Comparison of ENCODE assay signal across 30 cellular contexts in genomic region chr20:61850926-61851900, GRCh38.
"Had no signal": no experiment of that assay in that cellular context is flagged by ENCODE, and none has a peak within 500 bp of the region (broad histone marks: within the 10 kb centered on the region; RNA-seq: fewer than 3 reads in every experiment).

No MANE protein-coding gene starts in this region.

- H3K27ac ChIP-seq: ascending aorta, esophagus muscularis mucosa, foreskin keratinocyte, heart left ventricle, left lung, neutrophil, ovary, tibial nerve, VCaP had no signal

- DNase-seq: activated CD4-positive, alpha-beta T cell treated with anti-CD3 and anti-CD28 coated beads for 48 hours; activated CD4-positive, alpha-beta T cell treated with anti-CD3 and anti-CD28 coated beads, Interleukin-2, amount 50 U/mL, for 48 hours; activated CD8-positive, alpha-beta memory T cell treated with anti-CD3 and anti-CD28 coated beads, Interleukin-2, amount 50 U/mL, for 48 hours; activated gamma-delta T cell; activated naive CD4-positive, alpha-beta T cell treated with anti-CD3 and anti-CD28 coated beads, Interleukin-2, amount 10 ng/mL, durations not matched to agents 7 days and 5 days; activated naive CD8-positive, alpha-beta T cell treated with anti-CD3 and anti-CD28 coated beads, Interleukin-2, amount 10 ng/mL, durations not matched to agents 7 days and 5 days; activated T-cell treated with anti-CD3 and anti-CD28 coated beads, Interleukin-2, amount 50 U/mL, for 24 hours; central memory CD4-positive, alpha-beta T cell; dermis blood vessel endothelial cell; effector CD4-positive, alpha-beta T cell; foreskin keratinocyte; heart left ventricle; kidney glomerular epithelial cell; mesendoderm; ovary; retina; stimulated activated CD4-positive, alpha-beta T cell treated with anti-CD3 and anti-CD28 coated beads, Interleukin-15, amount 100 ng/mL, for 24 hours; stimulated activated CD4-positive, alpha-beta T cell treated with anti-CD3 and anti-CD28 coated beads, Interleukin-2, amount 100 ng/mL, for 24 hours; stimulated activated naive CD4-positive, alpha-beta T cell treated with Interleukin-2 at 50 U/mL for 16 hours had no signal

- H3K4me1 ChIP-seq: ascending aorta, esophagus muscularis mucosa, foreskin keratinocyte, heart left ventricle, left lung, tibial nerve had no signal

- H3K27me3 ChIP-seq: ascending aorta, neutrophil, ovary, tibial nerve had no signal

- H3K36me3 ChIP-seq: ascending aorta, esophagus muscularis mucosa, heart left ventricle, left lung, neutrophil, ovary, tibial nerve had no signal

- H3K4me3 ChIP-seq: ascending aorta, esophagus muscularis mucosa, heart left ventricle, left lung, lung, ovary, smooth muscle cell, tibial nerve had no signal

- H3K9me3 ChIP-seq: ascending aorta, heart left ventricle, neutrophil, ovary had no signal

- H3K4me2 ChIP-seq: smooth muscle cell had no signal

- FAIRE-seq: colon had no signal

- ATAC-seq: activated CD4-positive, CD25-positive, alpha-beta regulatory T cell treated with anti-CD3 and anti-CD28 coated beads, Interleukin-2, amount 50 U/mL, for 24 hours; foreskin keratinocyte; heart left ventricle; left lung; natural killer cell treated with Interleukin-12 subunit alpha and Interleukin-12 subunit beta and Interleukin-15 and Interleukin-18, amount 100 ng/mL, for 72 hours had no signal
